23 cellular contexts compared by ENCODE assay signal in the genomic region with DNA sequence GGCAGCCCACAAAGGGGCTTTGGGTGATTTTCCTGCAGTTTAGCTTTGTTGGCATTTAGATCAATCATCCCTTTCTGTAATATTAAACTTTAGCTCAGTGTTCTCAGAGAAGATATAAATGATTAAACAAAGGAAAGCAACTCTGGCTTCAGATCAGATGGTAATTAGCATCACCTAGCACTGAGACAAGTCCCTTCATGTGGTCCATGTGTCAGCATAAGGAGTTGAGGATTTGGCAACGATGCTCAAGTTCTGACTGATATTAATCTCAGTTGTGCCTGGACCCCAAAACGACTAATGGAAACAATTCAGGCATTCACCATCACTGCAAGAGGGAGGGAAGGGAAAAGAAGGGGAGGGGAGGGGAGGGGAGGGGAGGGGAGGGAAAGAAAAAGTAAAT.
DNase-seq lines count a peak whose midpoint lies in the region; ATAC-seq, FAIRE-seq and TF ChIP-seq lines count a peak whose summit lies in the region.
"Had no signal": no experiment of that assay in that cellular context is flagged by ENCODE, and none has a peak within 500 bp of the region (broad histone marks: within the 10 kb centered on the region; RNA-seq: fewer than 3 reads in every experiment).

No MANE protein-coding gene starts in this region.

- peaks cover 23% of the 10 kb centered on the region for H3K4me1 ChIP-seq in keratinocyte (ENCODE audit: control insufficient read depth, extremely low read depth, insufficient read depth, low read length)
- H3K4me1 ChIP-seq: BE2C had no signal

- H3K9me1 ChIP-seq in keratinocyte (ENCODE audit: control insufficient read depth, extremely low read depth, insufficient read depth, low read length): no peaks in the 10 kb centered on the region

- ATAC-seq in HG03097 (IDR thresholded peaks at IDR 0.05; ENCODE audit: low FRiP score, unreplicated experiment): no peak
- ATAC-seq: GM23338 had no signal

- TF ChIP-seq POLR2A in erythroblast (IDR thresholded peaks at IDR 0.05; ENCODE audit: low read length): no peak

- no peak overlapping the region for H3K9ac ChIP-seq in keratinocyte (ENCODE audit: control insufficient read depth, extremely low read depth, insufficient read depth, low read length)

- no peaks in the 10 kb centered on the region for H3K27me3 ChIP-seq in keratinocyte (ENCODE audit: control insufficient read depth, extremely low read depth, insufficient read depth, low read length)
- H3K27me3 ChIP-seq: BE2C had no signal

- H4K20me1 ChIP-seq in keratinocyte (ENCODE audit: control insufficient read depth, extremely low read depth, insufficient read depth, low read length): no peaks in the 10 kb centered on the region

- FAIRE-seq in keratinocyte (lab: Jason Lieb, UNC): peak; percentile 97
- FAIRE-seq: A204.1, GM12892, H54, HTR-8/SVneo had no signal

- no peaks in the 10 kb centered on the region for H3K79me2 ChIP-seq in keratinocyte (ENCODE audit: control insufficient read depth, insufficient read depth, low read length)

- no peaks in the 10 kb centered on the region for H3K9me3 ChIP-seq in keratinocyte (ENCODE audit: control insufficient read depth, low read depth, low read length)
- H3K9me3 ChIP-seq: BE2C had no signal

- H2AFZ ChIP-seq in keratinocyte (ENCODE audit: control insufficient read depth, low read length): no peak overlapping the region
- H2AFZ ChIP-seq: GM23338 had no signal

- H3K4me3 ChIP-seq in epithelial cell of esophagus (ENCODE audit: low read length) (no peak overlapping the region), keratinocyte (ENCODE audit: control insufficient read depth in 2 of 3, extremely low read depth in 1 of 3, insufficient read depth in 2 of 3, low read depth in 1 of 3, low read length in 3 of 3) (no peak overlapping the region)
- H3K4me3 ChIP-seq: GM23338 had no signal

- H3K36me3 ChIP-seq in keratinocyte (ENCODE audit: control insufficient read depth in 2 of 2, extremely low read depth in 1 of 2, insufficient read depth in 2 of 2, low read length in 2 of 2): no peaks in the 10 kb centered on the region
- H3K36me3 ChIP-seq: BE2C had no signal

- no peak for TF ChIP-seq CTCF in epithelial cell of esophagus (IDR thresholded peaks at IDR 0.05; ENCODE audit: insufficient read depth, low read depth, low read length, missing control alignments)
- TF ChIP-seq CTCF in keratinocyte (optimal IDR thresholded peaks at IDR 0.05 in 1 of 3, IDR thresholded peaks at IDR 0.05 in 1 of 3, conservative IDR thresholded peaks at IDR 0.05 in 1 of 3; ENCODE audit: extremely low read depth in 1 of 3, insufficient read depth in 2 of 3, low read length in 3 of 3): no peak

- no peak overlapping the region for H3K27ac ChIP-seq in keratinocyte (ENCODE audit: control insufficient read depth, insufficient read depth, low read length)

- dilution Hi-C loops in keratinocyte (cut with MboI; ENCODE audit: extremely low pct_ligation_motif_present, low sequenced_read_pairs): no loop called here

- DNase-seq in NCI-H1105 (lab: John Stamatoyannopoulos, UW) (peak; percentile 10), NCI-H1105 treated with DMSO at 0.1 percent for 48 hours (lab: John Stamatoyannopoulos, UW) (peak; percentile 44), epithelial cell of esophagus (ENCODE audit: low read depth) (peak; percentile 83), keratinocyte (ENCODE audit: low read depth, low spot score) (no peak), erythroblast (lab: John Stamatoyannopoulos, UW) (no peak), SW480 (ENCODE audit: low spot score) (no peak)
- DNase-seq: ACHN; BE2C; C1 segment of cervical spinal cord; CD4-positive, CD25-positive, alpha-beta regulatory T cell; CD8-positive, alpha-beta memory T cell; COR-L47; DMS153; DMS79; GDM1; HCEC 1CT; IMR-90 had no signal

- no peak overlapping the region for H3K4me2 ChIP-seq in keratinocyte (ENCODE audit: control insufficient read depth, extremely low read depth, insufficient read depth, low read depth, low read length)
- H3K4me2 ChIP-seq: GM23338 had no signal

Comparison
In these comparisons a context has a peak if more than half of its experiments do, and no peak if none do; other contexts are left out.
1. DNase-seq: peak in NCI-H1105 (single experiment), NCI-H1105 treated with DMSO at 0.1 percent for 48 hours (single experiment) and epithelial cell of esophagus (single experiment); none in keratinocyte (single experiment), erythroblast (0 of 2) and SW480 (single experiment).